8 cellular contexts compared by ENCODE assay signal in genomic region chr1:167220537-167221125, GRCh38. TPM values are rescaled to one million over a fixed set of nuclear protein-coding genes. Genes with fewer than 3 reads are reported as not detected.
DNase-seq lines count a peak whose midpoint lies in the region; ATAC-seq, FAIRE-seq and TF ChIP-seq lines count a peak whose summit lies in the region.

TSS of gene POU2F1 (plus strand) at chr1:167220886. CDS start at chr1:167220898, 12 bp downstream.

- H3K4ac ChIP-seq in H1 (replicated peaks; ENCODE audit: insufficient read length, low read depth, low read length) (peak within 1 kb of the TSS; percentile 99), mesendoderm (ENCODE audit: low read depth, low read length) (peak within 1 kb of the TSS; percentile 84)

- H2BK15ac ChIP-seq in H1 (ENCODE audit: low read length) (peak within 1 kb of the TSS; percentile 99), mesendoderm (replicated peaks; ENCODE audit: low read depth) (no peak within 1 kb of the TSS)

- H3K4me1 Mint-ChIP-seq in activated CD8-positive, alpha-beta memory T cell treated with anti-CD3 and anti-CD28 coated beads, Interleukin-2, amount 10 ng/mL, durations not matched to agents 7 days and 5 days: peaks cover 38% of the 10 kb centered on the region

- H3K23me2 ChIP-seq in H1 (ENCODE audit: low read depth, low read length): peaks cover 6% of the 10 kb centered on the region

- H4K20me1 ChIP-seq in H1 (replicated peaks in 1 of 2; ENCODE audit: control insufficient read depth in 1 of 2, insufficient read depth in 2 of 2, low read length in 2 of 2): peaks cover 3 to 5% of the 10 kb centered on the region in 2 experiments

- peak within 1 kb of the TSS; percentile 99 for H2BK5ac ChIP-seq in H1 (ENCODE audit: low read depth, low read length)
- H2BK5ac ChIP-seq in mesendoderm (ENCODE audit: low read length): peak within 1 kb of the TSS; percentile 99

- peak within 1 kb of the TSS; percentile 100 for H4K5ac ChIP-seq in H1 (ENCODE audit: insufficient read length, low read depth, low read length)
- H4K5ac ChIP-seq in mesendoderm (ENCODE audit: low read length): peak within 1 kb of the TSS; percentile 84

- H3K9me3 ChIP-seq in H1 (ENCODE audit: insufficient read depth in 2 of 2, low read depth in 1 of 2, low read length in 1 of 2): peaks cover 0 to 4% of the 10 kb centered on the region in 2 experiments; a peak in 1 of 4 replicates

- H2AK5ac ChIP-seq in H1 (ENCODE audit: low read depth, low read length) (no peak within 1 kb of the TSS; the same call in 1 of the 2 replicates), mesendoderm (ENCODE audit: low read length) (no peak within 1 kb of the TSS)

- H3K79me1 ChIP-seq in H1 (ENCODE audit: low read depth, low read length): no peaks in the 10 kb centered on the region
- H3K79me1 ChIP-seq in mesendoderm (ENCODE audit: low read length): no peaks in the 10 kb centered on the region

- H3K27me3 ChIP-seq in H1 (replicated peaks in 1 of 4; ENCODE audit: control insufficient read depth in 3 of 4, extremely low read depth in 1 of 4, insufficient read depth in 3 of 4, low read length in 3 of 4) (no peaks in the 10 kb centered on the region), mesendoderm (ENCODE audit: insufficient read depth, low read length, poor library complexity) (no peaks in the 10 kb centered on the region)

- H3K4me2 ChIP-seq in H1 (ENCODE audit: insufficient read depth in 1 of 2, low read depth in 2 of 2, low read length in 2 of 2): peak within 1 kb of the TSS; percentile 92 to 95
- H3K4me2 ChIP-seq in mesendoderm (ENCODE audit: low read length): peak within 1 kb of the TSS; percentile 87

- H2BK12ac ChIP-seq in H1 (ENCODE audit: low read depth, low read length): peak within 1 kb of the TSS; percentile 72; the same call in 1 of the 2 replicates

- H3K9ac ChIP-seq in H1 (replicated peaks in 1 of 4; ENCODE audit: extremely low read depth in 1 of 4, low read depth in 3 of 4, low read length in 3 of 4) (peak within 1 kb of the TSS; percentile 82 to 97 (median 97)), mesendoderm (ENCODE audit: low read length) (peak within 1 kb of the TSS; percentile 96)

- peak; percentile 71 to 89; a peak in 2 of 3 replicates for TF ChIP-seq POLR2A in H1 (IDR thresholded peaks at IDR 0.05; ENCODE audit: control extremely low read depth in 1 of 2, low read depth in 2 of 2, low read length in 2 of 2)

- TF ChIP-seq RAD21 in H1 (IDR thresholded peaks at IDR 0.05 in 1 of 2, conservative IDR thresholded peaks at IDR 0.05 in 1 of 2; ENCODE audit: low read depth in 2 of 2, low read length in 2 of 2): peak; percentile 44 to 70

- H3K18ac ChIP-seq in H1 (ENCODE audit: extremely low read depth, low read length) (peak within 1 kb of the TSS; percentile 100), mesendoderm (ENCODE audit: low read length) (peak within 1 kb of the TSS; percentile 99)

- ATAC-seq in GM21381 (IDR thresholded peaks at IDR 0.05; ENCODE audit: unreplicated experiment): peak; percentile 57
- peak; percentile 86 for ATAC-seq in activated CD8-positive, alpha-beta memory T cell treated with anti-CD3 and anti-CD28 coated beads, Interleukin-2, amount 10 ng/mL, durations not matched to agents 7 days and 5 days

- H4K8ac ChIP-seq in H1 (ENCODE audit: extremely low read depth, insufficient read depth, low read length): peak within 1 kb of the TSS; percentile 99
- peak within 1 kb of the TSS; percentile 98 for H4K8ac ChIP-seq in mesendoderm (ENCODE audit: low read depth, low read length)

- H2BK120ac ChIP-seq in H1 (replicated peaks; ENCODE audit: low read depth, low read length) (peak within 1 kb of the TSS; percentile 90), mesendoderm (ENCODE audit: low read depth, low read length) (no peak within 1 kb of the TSS)

- WGBS in H1 (ENCODE audit: extremely low coverage in 1 of 2, insufficient coverage in 1 of 2, insufficient read length in 1 of 2, insufficient replicate concordance in 2 of 2, low coverage in 1 of 2, low lambda C conversion rate in 2 of 2, missing lambda C conversion rate in 1 of 2), 2 experiments: 3% methylated on average over 35 of the region's 53 CpGs; no CpG with 5 or more reads in 1 of the 2 experiments
- no CpG with 5 or more reads among the region's 53 CpGs for WGBS in mesendoderm (ENCODE audit: extremely low coverage, insufficient coverage, low lambda C conversion rate)

- POLR2A ChIA-PET in H1 (lab: Charles Lee; ENCODE audit: partially characterized antibody): interaction anchor here (0.6 to 6.2 kb wide), 71 partner anchors 10 to 716 kb away, joined by 3 to 73 read pairs (median 4); partner anchors contain the start of genes CREG1, DCAF6, MPC2 and POGK

- H3K56ac ChIP-seq in H1 (replicated peaks; ENCODE audit: insufficient read length, low read depth, low read length) (peak within 1 kb of the TSS; percentile 99), mesendoderm (ENCODE audit: low read length) (peak within 1 kb of the TSS; percentile 99)

- peaks cover 4% of the 10 kb centered on the region for H3K36me3 Mint-ChIP-seq in activated CD8-positive, alpha-beta memory T cell treated with anti-CD3 and anti-CD28 coated beads, Interleukin-2, amount 10 ng/mL, durations not matched to agents 7 days and 5 days

- H3K36me3 ChIP-seq in H1 (ENCODE audit: control insufficient read depth in 2 of 4, insufficient read depth in 4 of 4, low read length in 3 of 4) (no peaks in the 10 kb centered on the region), mesendoderm (ENCODE audit: control insufficient read depth, insufficient read depth, low read length) (no peaks in the 10 kb centered on the region)

- CTCF ChIA-PET in activated CD8-positive, alpha-beta memory T cell treated with anti-CD3 and anti-CD28 coated beads, Interleukin-2, amount 10 ng/mL, durations not matched to agents 7 days and 5 days (lab: Charles Lee): interaction anchor here (0.5 to 3.7 kb wide), 28 partner anchors 9 to 380 kb away, joined by 3 to 22 read pairs (median 5); partner anchors contain the start of genes CD247 and CREG1
- CTCF ChIA-PET in H1 (lab: Charles Lee; ENCODE audit: partially characterized antibody): interaction anchor here (0.6 to 3.1 kb wide), 25 partner anchors 10 to 343 kb away, joined by 3 to 18 read pairs (median 4); no protein-coding TSS in a partner anchor

- H3K27ac ChIP-seq in H1 (ENCODE audit: low read depth, low read length) (peak within 1 kb of the TSS; percentile 99), mesendoderm (ENCODE audit: low read depth, low read length) (peak within 1 kb of the TSS; percentile 100)

- peak within 1 kb of the TSS; percentile 94 for H3K27ac Mint-ChIP-seq in activated CD8-positive, alpha-beta memory T cell treated with anti-CD3 and anti-CD28 coated beads, Interleukin-2, amount 10 ng/mL, durations not matched to agents 7 days and 5 days

- H4K91ac ChIP-seq in H1 (replicated peaks; ENCODE audit: insufficient read length, low read length): peak within 1 kb of the TSS; percentile 98

- H3K9me3 Mint-ChIP-seq in activated CD8-positive, alpha-beta memory T cell treated with anti-CD3 and anti-CD28 coated beads, Interleukin-2, amount 10 ng/mL, durations not matched to agents 7 days and 5 days (ENCODE audit: low read depth): no peaks in the 10 kb centered on the region

- peak within 1 kb of the TSS; percentile 86 for H3K4me3 Mint-ChIP-seq in activated CD8-positive, alpha-beta memory T cell treated with anti-CD3 and anti-CD28 coated beads, Interleukin-2, amount 10 ng/mL, durations not matched to agents 7 days and 5 days

- H3K4me1 ChIP-seq in H1 (replicated peaks in 1 of 4; ENCODE audit: control insufficient read depth in 3 of 4, insufficient read depth in 4 of 4, low read length in 3 of 4) (peaks cover 0 to 18% (median 0%) of the 10 kb centered on the region in 4 experiments; a peak in 4 of 7 replicates), mesendoderm (ENCODE audit: control insufficient read depth, low read depth, low read length) (peaks cover 2% of the 10 kb centered on the region)

- H3K23ac ChIP-seq in H1 (ENCODE audit: insufficient read length): no peak within 1 kb of the TSS
- peak within 1 kb of the TSS; percentile 59 for H3K23ac ChIP-seq in mesendoderm (ENCODE audit: low read length)

- H3K4me3 ChIP-seq in H1 (ENCODE audit: extremely low read depth in 1 of 4, insufficient read depth in 2 of 4, low read depth in 3 of 4, low read length in 4 of 4) (peak within 1 kb of the TSS; percentile 69 to 84 (median 74)), mesendoderm (ENCODE audit: low read length) (peak within 1 kb of the TSS; percentile 67)

- H3K14ac ChIP-seq in H1 (ENCODE audit: insufficient read length): no peak within 1 kb of the TSS

- in situ Hi-C loops in Caki2 (cut with HindIII; ENCODE audit: low pct_unique_long_range_greater_than_20kb, low sequenced_read_pairs): no loop called here

- H2BK20ac ChIP-seq in H1 (ENCODE audit: low read length): peak within 1 kb of the TSS; percentile 75; the same call in 1 of the 2 replicates

- FAIRE-seq in H1 (lab: Jason Lieb, UNC): no peak

- H3K79me2 ChIP-seq in H1 (ENCODE audit: control insufficient read depth in 1 of 2, insufficient read depth in 2 of 2, low read length in 2 of 2) (peaks cover 16 to 37% of the 10 kb centered on the region in 2 experiments), mesendoderm (ENCODE audit: control insufficient read depth, insufficient read depth, low read length) (peaks cover 32% of the 10 kb centered on the region)

- TF ChIP-seq EP300 in H1 (IDR thresholded peaks at IDR 0.05; ENCODE audit: borderline replicate concordance in 1 of 2, low read depth in 2 of 2, low read length in 2 of 2): no peak

- H3K27me3 Mint-ChIP-seq in activated CD8-positive, alpha-beta memory T cell treated with anti-CD3 and anti-CD28 coated beads, Interleukin-2, amount 10 ng/mL, durations not matched to agents 7 days and 5 days: no peaks in the 10 kb centered on the region

- DNase-seq in Caki2 (ENCODE audit: low read depth) (peak; percentile 98), HUDEP-2 (lab: John Stamatoyannopoulos, UW; ENCODE audit: unreplicated experiment in 76 of 76) (peak in 75 of 76 experiments; percentile 28 to 100 (median 96)), NOMO-1 treated with dmso at 0.1 percent for 144 hours (lab: John Stamatoyannopoulos, UW; ENCODE audit: unreplicated experiment) (peak; percentile 99), H1 (ENCODE audit: low read depth in 1 of 2, low spot score in 2 of 2) (peak; percentile 97 to 99), mesendoderm (peak; percentile 99)
- peak; percentile 99 for DNase-seq in activated CD8-positive, alpha-beta memory T cell treated with anti-CD3 and anti-CD28 coated beads, Interleukin-2, amount 10 ng/mL, durations not matched to agents 7 days and 5 days
- peak; percentile 98 for DNase-seq in stimulated activated CD8-positive, alpha-beta memory T cell treated with anti-CD3 and anti-CD28 coated beads, Interleukin-15, amount 100 ng/mL, for 1 hour (ENCODE audit: low read depth)

- TF ChIP-seq CTCF in H1 (IDR thresholded peaks at IDR 0.05; ENCODE audit: control extremely low read depth in 1 of 3, insufficient read depth in 1 of 3, low read depth in 1 of 3, low read length in 3 of 3): peak; percentile 41 to 70 (median 53)

- H2AFZ ChIP-seq in H1 (ENCODE audit: low read length): peak within 1 kb of the TSS; percentile 20

RNA-seq across cellular contexts. Expression of gene POU2F1, which starts in this region (rescaled TPM):
- 2.2 and 3.7 TPM in 2 replicates for total RNA-seq in Caki2 (2014; rRNA removed; shearing (Covaris generic); ENCODE audit: low replicate concordance)
- total RNA-seq in activated CD8-positive, alpha-beta memory T cell treated with anti-CD3 and anti-CD28 coated beads, Interleukin-2, amount 10 ng/mL, durations not matched to agents 7 days and 5 days: 10 to 100 TPM; 20.7 to 24.6 TPM
- total RNA-seq in H1 (2021; fragmentation: NEBNext Ultra II Directional; extraction: Animal tissue kit (Norgen Biotek cat#: 25700)): 55.1 and 57.2 TPM in 2 replicates
- polyA plus RNA-seq in H1 (2011; rRNA removed): 36.2 and 37.0 TPM in 2 replicates
- polyA plus RNA-seq in H1 (2011; cell fraction: cytosol; rRNA removed): 24.6 TPM
- polyA plus RNA-seq in H1 (2011; cell fraction: nucleus; rRNA removed): 87.2 TPM
- polyA plus RNA-seq in H1 (2012, experiment 1 of 2): 15.4 to 21.5 TPM (median 17.3 TPM) in 4 replicates
- 1.7 TPM for polyA plus RNA-seq in H1 (2012, experiment 2 of 2)
- 26.5 TPM for polyA plus RNA-seq in H1 (2013, experiment 1 of 2)
- polyA plus RNA-seq in H1 (2013, experiment 2 of 2): 21.6 TPM
- polyA minus RNA-seq in H1 (2011; rRNA and poly(A)+ RNA removed): 151 and 160 TPM in 2 replicates
- 30.0 TPM for polyA minus RNA-seq in H1 (2011; cell fraction: cytosol; rRNA and poly(A)+ RNA removed)
- 113 TPM for polyA minus RNA-seq in H1 (2011; cell fraction: nucleus; rRNA and poly(A)+ RNA removed)
- polyA plus RNA-seq in mesendoderm (2013, experiment 1 of 2): 22.0 TPM
- 19.4 TPM for polyA plus RNA-seq in mesendoderm (2013, experiment 2 of 2)

Comparison
In these comparisons a context has a peak if more than half of its experiments do, and no peak if none do; other contexts are left out.
1. Peak in every context shown above with its lines: DNase-seq, ATAC-seq, H3K4me3 ChIP-seq and H3K27ac ChIP-seq.